Comparison of ENCODE assay signal across 29 cellular contexts in genomic region chr12:80815351-80815750, GRCh38.
DNase-seq lines count a peak whose midpoint lies in the region; ATAC-seq and TF ChIP-seq lines count a peak whose summit lies in the region.
"Had no signal": no experiment of that assay in that cellular context is flagged by ENCODE, and none has a peak within 500 bp of the region (broad histone marks: within the 10 kb centered on the region; RNA-seq: fewer than 3 reads in every experiment).

No MANE protein-coding gene starts in this region.

- no peaks in the 10 kb centered on the region for H3K4me1 Mint-ChIP-seq in effector memory CD8-positive, alpha-beta T cell (ENCODE audit: low read depth in 2 of 2)
- H3K4me1 Mint-ChIP-seq: T-helper 17 cell had no signal

- H3K9me3 Mint-ChIP-seq in effector memory CD8-positive, alpha-beta T cell: peaks cover 0 to 4% of the 10 kb centered on the region in 2 donors

- H3K27me3 Mint-ChIP-seq in effector memory CD8-positive, alpha-beta T cell: no peaks in the 10 kb centered on the region
- H3K27me3 Mint-ChIP-seq: CD4-positive, alpha-beta T cell; T-helper 17 cell had no signal

- TF ChIP-seq CTCF in AG04450 (IDR thresholded peaks at IDR 0.05; ENCODE audit: low read depth, low read length) (no peak), GM10248 (IDR thresholded peaks at IDR 0.05; ENCODE audit: control extremely low read depth, extremely low read depth, low read depth, missing control alignments) (no peak)

- no peak overlapping the region for H3K27ac Mint-ChIP-seq in effector memory CD8-positive, alpha-beta T cell
- H3K27ac Mint-ChIP-seq: CD4-positive, alpha-beta T cell; T-helper 17 cell had no signal

- POLR2A ChIA-PET in AG04450 (lab: Yijun Ruan, JAX) (no interaction called here), GM10248 (lab: Yijun Ruan, JAX) (no interaction called here)

- no peak overlapping the region for H3K4me3 ChIP-seq in AG04450 (ENCODE audit: low read depth, low read length)
- H3K4me3 ChIP-seq: BLaER1 treated with 17β-estradiol and CSF1 and Interleukin-3, amounts not matched to agents 10 nM and 100 nM; SJCRH30 had no signal

- ATAC-seq in GM21526 (IDR thresholded peaks at IDR 0.05; ENCODE audit: low FRiP score, unreplicated experiment) (peak; percentile 35), HG03025 (IDR thresholded peaks at IDR 0.05; ENCODE audit: low FRiP score, unreplicated experiment) (peak; percentile 39)
- ATAC-seq in effector memory CD8-positive, alpha-beta T cell (replicated peaks): no peak
- ATAC-seq: HCT116, PC-3, Right ventricle myocardium inferior, SK-N-SH treated with all-trans-retinoic acid at 6 μM for 48 hours, T-helper 17 cell had no signal

- H3K27ac ChIP-seq in AG04450 (ENCODE audit: low read depth, low read length): no peak overlapping the region
- H3K27ac ChIP-seq: 22Rv1; BLaER1 treated with 17β-estradiol and CSF1 and Interleukin-3, amounts not matched to agents 10 nM and 100 nM; SJCRH30 had no signal

- H3K4me3 Mint-ChIP-seq in effector memory CD8-positive, alpha-beta T cell: no peak overlapping the region
- H3K4me3 Mint-ChIP-seq: CD4-positive, alpha-beta T cell; T-helper 17 cell had no signal

- no peaks in the 10 kb centered on the region for H3K27me3 ChIP-seq in AG04450 (ENCODE audit: control insufficient read depth, insufficient read depth, low read length)
- H3K27me3 ChIP-seq: BLaER1 treated with 17β-estradiol and CSF1 and Interleukin-3, amounts not matched to agents 10 nM and 100 nM; SJCRH30 had no signal

- DNase-seq in AG04450 (ENCODE audit: low read depth, low spot score): peak; percentile 30
- DNase-seq in fibroblast of gingiva (ENCODE audit: low read depth): peak; percentile 50
- DNase-seq in NCI-H2029 (lab: John Stamatoyannopoulos, UW): no peak
- no peak for DNase-seq in GM10248 (ENCODE audit: extremely low spot score)
- no peak for DNase-seq in AG08395 (ENCODE audit: low spot score)
- no peak for DNase-seq in effector memory CD8-positive, alpha-beta T cell
- DNase-seq: AML-193; Caco-2; CD4-positive, alpha-beta T cell; DMS79; GF-D8; GOT3; Karpas-422; NCI-H1092 treated with DMSO at 0.1 percent for 48 hours; NCI-H1436; NCI-H187; NCI-H2171 treated with DMSO at 0.1 percent for 48 hours; NCI-H524; NCI-H774; PC-3; SJCRH30; T-helper 17 cell had no signal

- CTCF ChIA-PET in AG04450 (lab: Charles Lee): interaction anchor here (4.4 kb wide), 1 partner anchor 22 kb away, joined by 32 read pairs; no protein-coding TSS in a partner anchor
- CTCF ChIA-PET in GM10248 (lab: Yijun Ruan, JAX): interaction anchor here (1.5 to 3.8 kb wide), 3 partner anchors 17 to 22 kb away, joined by 6 to 22 read pairs (median 11); no protein-coding TSS in a partner anchor

- H3K36me3 Mint-ChIP-seq in effector memory CD8-positive, alpha-beta T cell (ENCODE audit: insufficient read depth): no peaks in the 10 kb centered on the region

- no peaks in the 10 kb centered on the region for H3K9me3 ChIP-seq in AG04450 (ENCODE audit: control insufficient read depth, insufficient read depth, low read length)
- H3K9me3 ChIP-seq: BLaER1 treated with 17β-estradiol and CSF1 and Interleukin-3, amounts not matched to agents 10 nM and 100 nM; Caco-2; SJCRH30 had no signal

Comparison
In these comparisons a context has a peak if more than half of its experiments do, and no peak if none do; other contexts are left out.
1. DNase-seq: peak in AG04450 (single experiment) and fibroblast of gingiva (single experiment); none in NCI-H2029 (single experiment), GM10248 (single experiment), AG08395 (single experiment) and effector memory CD8-positive, alpha-beta T cell (0 of 3).